In genomic region chr10:8893102-8893501, GRCh38 we compare ENCODE assay signal across 21 cellular contexts.
"Had no signal": no experiment of that assay in that cellular context is flagged by ENCODE, and none has a peak within 500 bp of the region (broad histone marks: within the 10 kb centered on the region; RNA-seq: fewer than 3 reads in every experiment).

No MANE protein-coding gene starts in this region.

- H3K36me3 Mint-ChIP-seq: stimulated activated effector memory CD8-positive, alpha-beta T cell treated with anti-CD3 and anti-CD28 coated beads, Interleukin-12 subunit alpha, Interleukin-12 subunit beta, amount 100 ng/mL, for 72 hours had no signal

- H3K36me3 ChIP-seq: heart right ventricle, neutrophil, right lobe of liver, tibial nerve, upper lobe of right lung, vagina had no signal

- H3K27me3 ChIP-seq: neutrophil, right lobe of liver, testis, tibial nerve, upper lobe of right lung, vagina had no signal

- ATAC-seq: esophagus mucosa; heart right ventricle; left lobe of liver; psoas muscle; right lobe of liver; stimulated activated effector memory CD8-positive, alpha-beta T cell treated with anti-CD3 and anti-CD28 coated beads, Interleukin-12 subunit alpha, Interleukin-12 subunit beta, amount 100 ng/mL, for 72 hours; stimulated activated naive CD8-positive, alpha-beta T cell treated with anti-CD3 and anti-CD28 coated beads, Interleukin-15, amount 100 ng/mL, for 72 hours; upper lobe of right lung had no signal

- FAIRE-seq: endometrium, frontal cortex had no signal

- H3K27ac Mint-ChIP-seq: stimulated activated effector memory CD8-positive, alpha-beta T cell treated with anti-CD3 and anti-CD28 coated beads, Interleukin-12 subunit alpha, Interleukin-12 subunit beta, amount 100 ng/mL, for 72 hours had no signal

- H3K4me1 ChIP-seq: heart right ventricle, psoas muscle, right lobe of liver, testis, tibial nerve, upper lobe of right lung, vagina had no signal

- H3K4me3 Mint-ChIP-seq: stimulated activated effector memory CD8-positive, alpha-beta T cell treated with anti-CD3 and anti-CD28 coated beads, Interleukin-12 subunit alpha, Interleukin-12 subunit beta, amount 100 ng/mL, for 72 hours; stimulated activated naive CD8-positive, alpha-beta T cell treated with anti-CD3 and anti-CD28 coated beads, Interleukin-15, amount 100 ng/mL, for 72 hours had no signal

- H3K4me3 ChIP-seq: heart right ventricle, psoas muscle, right lobe of liver, testis, tibial nerve, upper lobe of right lung, vagina had no signal

- H3K9me3 Mint-ChIP-seq: stimulated activated effector memory CD8-positive, alpha-beta T cell treated with anti-CD3 and anti-CD28 coated beads, Interleukin-12 subunit alpha, Interleukin-12 subunit beta, amount 100 ng/mL, for 72 hours; stimulated activated naive CD8-positive, alpha-beta T cell treated with anti-CD3 and anti-CD28 coated beads, Interleukin-15, amount 100 ng/mL, for 72 hours had no signal

- H3K9me3 ChIP-seq: heart right ventricle, neutrophil, psoas muscle, right lobe of liver, testis, tibial nerve, upper lobe of right lung, vagina had no signal

- DNase-seq: effector memory CD4-positive, alpha-beta T cell; heart right ventricle; hypothalamus; islet precursor cell; mammary epithelial cell; psoas muscle; retina; right lobe of liver; stimulated activated CD4-positive, alpha-beta T cell treated with anti-CD3 and anti-CD28 coated beads, Interleukin-4, amount 100 ng/mL, for 1 hour; stimulated activated naive CD8-positive, alpha-beta T cell treated with anti-CD3 and anti-CD28 coated beads, Interleukin-15, amount 100 ng/mL, for 72 hours; testis; upper lobe of right lung had no signal

- H3K27me3 Mint-ChIP-seq: naive thymus-derived CD8-positive, alpha-beta T cell; stimulated activated naive CD8-positive, alpha-beta T cell treated with anti-CD3 and anti-CD28 coated beads, Interleukin-15, amount 100 ng/mL, for 72 hours had no signal

- H3K27ac ChIP-seq: heart right ventricle, neutrophil, psoas muscle, right lobe of liver, testis, tibial nerve, upper lobe of right lung, vagina had no signal
